18 cellular contexts compared by ENCODE assay signal in genomic region chr11:75441804-75442132, GRCh38.
"Had no signal": no experiment of that assay in that cellular context is flagged by ENCODE, and none has a peak within 500 bp of the region (broad histone marks: within the 10 kb centered on the region; RNA-seq: fewer than 3 reads in every experiment).

No MANE protein-coding gene starts in this region.

- DNase-seq: activated CD4-positive, alpha-beta memory T cell treated with anti-CD3 and anti-CD28 coated beads, Interleukin-2, amount 10 ng/mL, durations not matched to agents 7 days and 5 days; activated CD4-positive, alpha-beta T cell treated with anti-CD3 and anti-CD28 coated beads, Interleukin-2, amount 10 ng/mL, durations not matched to agents 24 days and 14 days; activated effector memory CD4-positive, alpha-beta T cell treated with Interleukin-2 at 50 U/mL for 16 hours; activated naive CD4-positive, alpha-beta T cell treated with anti-CD3 and anti-CD28 coated beads, Interleukin-2, amount 10 ng/mL, durations not matched to agents 7 days and 5 days; activated T-cell treated with anti-CD3 and anti-CD28 coated beads, Interleukin-2, amount 50 U/mL, for 72 hours; cortex of kidney; erythroblast; foreskin melanocyte; left colon; naive thymus-derived CD8-positive, alpha-beta T cell; ovary; psoas muscle; stimulated activated CD4-positive, alpha-beta T cell treated with anti-CD3 and anti-CD28 coated beads, Interleukin-4, amount 100 ng/mL, for 4 hours; stimulated activated naive CD8-positive, alpha-beta T cell treated with anti-CD3 and anti-CD28 coated beads, Interleukin-15, Interleukin-2, amounts not matched to agents 100 U/mL and 50 U/mL, for 24 hours; T-cell; thyroid gland had no signal

- H3K36me3 ChIP-seq: ovary, thyroid gland had no signal

- H3K4me1 ChIP-seq: psoas muscle, thyroid gland had no signal

- H3K9me3 ChIP-seq: ovary, psoas muscle, thyroid gland had no signal

- H3K4me3 ChIP-seq: ovary, psoas muscle, thyroid gland had no signal

- H3K27me3 ChIP-seq: ovary, thyroid gland had no signal

- H3K27ac ChIP-seq: ovary, psoas muscle, thyroid gland, VCaP had no signal

- ATAC-seq: activated CD4-positive, CD25-positive, alpha-beta regulatory T cell treated with anti-CD3 and anti-CD28 coated beads, Interleukin-2, amount 50 U/mL, for 24 hours; activated T-cell treated with anti-CD3 and anti-CD28 coated beads, Interleukin-2, amount 50 U/mL, for 72 hours; left colon; naive thymus-derived CD8-positive, alpha-beta T cell; stimulated activated naive CD8-positive, alpha-beta T cell treated with anti-CD3 and anti-CD28 coated beads, Interleukin-15, Interleukin-2, amounts not matched to agents 100 U/mL and 50 U/mL, for 24 hours; T-cell had no signal
